Comparison of ENCODE assay signal across 17 cellular contexts in genomic region chr13:35961461-35962220, GRCh38.
DNase-seq lines count a peak whose midpoint lies in the region; ATAC-seq and TF ChIP-seq lines count a peak whose summit lies in the region.
"Had no signal": no experiment of that assay in that cellular context is flagged by ENCODE, and none has a peak within 500 bp of the region (broad histone marks: within the 10 kb centered on the region; RNA-seq: fewer than 3 reads in every experiment).

No MANE protein-coding gene starts in this region.

- H4K20me1 ChIP-seq in OCI-LY3 (ENCODE audit: insufficient read depth, low read length), result no peaks in the 10 kb centered on the region
- no peaks in the 10 kb centered on the region for H4K20me1 ChIP-seq in OCI-LY7 (ENCODE audit: insufficient read depth, low read length)

- TF ChIP-seq CTCF in BE2C (IDR thresholded peaks at IDR 0.05; ENCODE audit: low read depth, low read length), result peak; percentile 35
- peak; percentile 37 for TF ChIP-seq CTCF in OCI-LY3 (IDR thresholded peaks at IDR 0.05; ENCODE audit: low read depth, low read length)
- TF ChIP-seq CTCF in dorsolateral prefrontal cortex (IDR thresholded peaks at IDR 0.05 in 54 of 56, conservative IDR thresholded peaks at IDR 0.05 in 2 of 56; ENCODE audit: low read depth in 1 of 56, partially characterized antibody in 56 of 56), result peak in 47 of 56 donors; percentile 11 to 62 (median 38)
- TF ChIP-seq CTCF in OCI-LY7 (conservative IDR thresholded peaks at IDR 0.05; ENCODE audit: low read length), result no peak

- no peak overlapping the region for H3K4me2 ChIP-seq in OCI-LY3 (ENCODE audit: low read length)
- H3K4me2 ChIP-seq in OCI-LY7 (ENCODE audit: low read length), result no peak overlapping the region

- intact Hi-C loops in dorsolateral prefrontal cortex (cut with DNase I) (no loop called here), OCI-LY7 (cut with micrococcal nuclease; ENCODE audit: unreplicated experiment) (no loop called here)

- H2AFZ ChIP-seq in OCI-LY3 (ENCODE audit: low read depth, low read length), result no peak overlapping the region
- H2AFZ ChIP-seq in OCI-LY7 (ENCODE audit: low read length), result no peak overlapping the region; the same call in 1 of the 2 replicates

- H3K27me3 ChIP-seq in BE2C (no peaks in the 10 kb centered on the region), OCI-LY3 (ENCODE audit: low read depth, low read length) (no peaks in the 10 kb centered on the region), dorsolateral prefrontal cortex (no peaks in the 10 kb centered on the region)
- H3K27me3 ChIP-seq: SJSA1 had no signal

- no peaks in the 10 kb centered on the region for H3K9me2 ChIP-seq in OCI-LY7 (ENCODE audit: insufficient read depth, low read length)

- CTCF ChIA-PET in OCI-LY7 (lab: Charles Lee; ENCODE audit: unreplicated experiment), result no interaction called here

- ATAC-seq in GM21717 (IDR thresholded peaks at IDR 0.05; ENCODE audit: unreplicated experiment) (no peak), GM19023 (IDR thresholded peaks at IDR 0.05; ENCODE audit: unreplicated experiment) (no peak)
- ATAC-seq: activated T-cell treated with anti-CD3 and anti-CD28 coated beads, Interleukin-2, amount 50 U/mL, for 4 hours; WTC11 had no signal

- no peak overlapping the region for H3K9ac ChIP-seq in OCI-LY3 (ENCODE audit: low read length)

- no TSS peak for BruUV-seq in OCI-LY7 (replicated peaks; lab: Mats Ljungman, UMichigan)

- no peaks in the 10 kb centered on the region for H3K9me3 ChIP-seq in BE2C
- no peaks in the 10 kb centered on the region for H3K9me3 ChIP-seq in OCI-LY3 (ENCODE audit: insufficient read depth, low read length)
- no peaks in the 10 kb centered on the region for H3K9me3 ChIP-seq in OCI-LY7 (ENCODE audit: low read length)
- H3K9me3 ChIP-seq: SJSA1 had no signal

- H3K36me3 ChIP-seq in BE2C (no peaks in the 10 kb centered on the region), OCI-LY3 (replicated peaks; ENCODE audit: low read depth, low read length) (no peaks in the 10 kb centered on the region), OCI-LY7 (ENCODE audit: insufficient read depth, low read length) (no peaks in the 10 kb centered on the region)
- H3K36me3 ChIP-seq: SJSA1 had no signal

- POLR2A ChIA-PET in OCI-LY7 (lab: Charles Lee), result no interaction called here

- DNase-seq in BE2C (no peak), dorsolateral prefrontal cortex (no peak), myocyte (ENCODE audit: low read depth) (peak; percentile 52), mucosa of gallbladder (ENCODE audit: low spot score) (no peak), OCI-LY7 (ENCODE audit: low spot score) (no peak)
- DNase-seq: activated T-cell treated with anti-CD3 and anti-CD28 coated beads, Interleukin-2, amount 50 U/mL, for 4 hours; aorta; GOT3; NCI-H1417; NCI-H526 treated with DMSO at 0.1 percent for 48 hours; stimulated activated CD4-positive, alpha-beta T cell treated with anti-CD3 and anti-CD28 coated beads, Interleukin-4, amount 100 ng/mL, for 24 hours; stimulated activated naive CD4-positive, alpha-beta T cell treated with Interleukin-2 at 50 U/mL for 16 hours had no signal

- no peak overlapping the region for H3K27ac ChIP-seq in OCI-LY3 (ENCODE audit: low read length)
- H3K27ac ChIP-seq in dorsolateral prefrontal cortex, result peak overlapping the region in 2 of 59 donors; percentile 53 to 77
- H3K27ac ChIP-seq in OCI-LY7 (ENCODE audit: low read depth, low read length, poor library complexity, severe bottlenecking), result no peak overlapping the region

- peaks cover 15% of the 10 kb centered on the region for H3K4me1 ChIP-seq in BE2C
- H3K4me1 ChIP-seq in OCI-LY3 (ENCODE audit: low read length), result no peaks in the 10 kb centered on the region
- no peaks in the 10 kb centered on the region for H3K4me1 ChIP-seq in OCI-LY7 (ENCODE audit: insufficient read depth, low read length, poor library complexity, severe bottlenecking)

- H3K4me3 ChIP-seq in BE2C (ENCODE audit: low read depth, low read length) (no peak overlapping the region), OCI-LY3 (ENCODE audit: low read length) (no peak overlapping the region), dorsolateral prefrontal cortex (no peak overlapping the region), OCI-LY7 (ENCODE audit: low read depth, low read length, poor library complexity, severe bottlenecking) (no peak overlapping the region)
- H3K4me3 ChIP-seq: SJSA1 had no signal

- no peaks in the 10 kb centered on the region for H3K79me2 ChIP-seq in OCI-LY3 (ENCODE audit: low read length)
- H3K79me2 ChIP-seq in OCI-LY7 (ENCODE audit: insufficient read depth, low read depth, low read length), result no peaks in the 10 kb centered on the region
